8 cellular contexts compared by ENCODE assay signal in genomic region chr4:148441986-148442829, GRCh38. TPM values are rescaled to one million over a fixed set of nuclear protein-coding genes. Genes with fewer than 3 reads are reported as not detected.
A peak's percentile ranks its signal among the peaks of the same experiment; 100 is the strongest.
DNase-seq lines count a peak whose midpoint lies in the region; ATAC-seq lines count a peak whose summit lies in the region.

Gene NR3C2, minus strand, starts transcription at chr4:148442414.

- no peak within 1 kb of the TSS for H3K27ac ChIP-seq in HUES64 (ENCODE audit: low read depth, low read length)
- no peak within 1 kb of the TSS for H3K27ac ChIP-seq in epithelial cell of prostate

- H3K4me1 ChIP-seq in HUES64 (ENCODE audit: insufficient read depth, low read length), result peaks cover 24% of the 10 kb centered on the region
- H3K4me1 ChIP-seq in mononuclear cell (ENCODE audit: insufficient read depth, low read length), result peaks cover 40% of the 10 kb centered on the region

- H3K9me3 ChIP-seq in HUES64 (ENCODE audit: insufficient read depth, low read depth, low read length) (no peaks in the 10 kb centered on the region), mononuclear cell (ENCODE audit: low read depth, low read length) (no peaks in the 10 kb centered on the region)

- peaks cover 68% of the 10 kb centered on the region for H3K27me3 ChIP-seq in HUES64 (ENCODE audit: insufficient read depth, low read length)
- peaks cover 64% of the 10 kb centered on the region for H3K27me3 ChIP-seq in mononuclear cell (ENCODE audit: insufficient read depth, low read length)

- ATAC-seq in GM21515 (IDR thresholded peaks at IDR 0.05; ENCODE audit: unreplicated experiment), result peak; percentile 99

- H3K36me3 ChIP-seq in HUES64 (ENCODE audit: insufficient read depth, low read length), result no peaks in the 10 kb centered on the region

- peak; percentile 94 for DNase-seq in DMS 273 (lab: John Stamatoyannopoulos, UW; ENCODE audit: unreplicated experiment)
- DNase-seq in OCI-M1 (lab: John Stamatoyannopoulos, UW), result peak; percentile 99
- DNase-seq in activated T-cell treated with anti-CD3 and anti-CD28 coated beads, Interleukin-2, amount 50 U/mL, for 1 hour, result peak; percentile 94
- peak; percentile 91 for DNase-seq in epithelial cell of prostate (ENCODE audit: low read depth, low spot score)
- peak; percentile 88 to 89 for DNase-seq in stimulated activated CD8-positive, alpha-beta memory T cell treated with anti-CD3 and anti-CD28 coated beads, Interleukin-2, amount 100 ng/mL, for 48 hours (ENCODE audit: low read depth in 2 of 2)

- H3K9ac ChIP-seq in HUES64 (ENCODE audit: low read depth, low read length), result peak within 1 kb of the TSS; percentile 50; the same call in 1 of the 2 replicates

- WGBS in HUES64, result under 1% methylated on average over 64 of the region's 64 CpGs

- H3K4me3 ChIP-seq in HUES64 (ENCODE audit: low read length), result peak within 1 kb of the TSS; percentile 66
- H3K4me3 ChIP-seq in mononuclear cell (ENCODE audit: low read length), result peak within 1 kb of the TSS; percentile 62

RNA-seq across cellular contexts. Expression of gene NR3C2, which starts in this region (rescaled TPM):
- 0.70 TPM for polyA plus RNA-seq in HUES64 (2013, experiment 1 of 2)
- 0.57 TPM for polyA plus RNA-seq in HUES64 (2013, experiment 2 of 2)
- 29.1 TPM for total RNA-seq in mononuclear cell
